34 cellular contexts compared by ENCODE assay signal in genomic region chr6:150260931-150261330, GRCh38.
"Had no signal": no experiment of that assay in that cellular context is flagged by ENCODE, and none has a peak within 500 bp of the region (broad histone marks: within the 10 kb centered on the region; RNA-seq: fewer than 3 reads in every experiment).

No MANE protein-coding gene starts in this region.

- H3K27me3 ChIP-seq: MG63 had no signal

- H3K9ac ChIP-seq: KMS-11 had no signal

- DNase-seq: Karpas-422, Kasumi-1, KG1, MG63, MM.1S, MV-4-11, NCI-H1048, NCI-H1092, NCI-H1092 treated with DMSO at 0.1 percent for 48 hours, NCI-H1105, NCI-H1105 treated with DMSO at 0.1 percent for 48 hours, NCI-H1417 treated with DMSO at 0.1 percent for 48 hours, NCI-H1436, NCI-H1436 treated with DMSO at 0.1 percent for 48 hours, NCI-H1694, NCI-H1694 treated with DMSO at 0.1 percent for 48 hours, NCI-H187, NCI-H187 treated with DMSO at 0.1 percent for 48 hours, NCI-H1930, NCI-H2029, NCI-H2029 treated with DMSO at 0.1 percent for 48 hours, NCI-H2081, NCI-H2081 treated with DMSO at 0.1 percent for 48 hours, NCI-H2107, NCI-H2171, NCI-H2171 treated with DMSO at 0.1 percent for 48 hours, NCI-H2227 treated with DMSO at 0.1 percent for 48 hours, NCI-H226, NCI-H345, NCI-H446, NCI-H446 treated with DMSO at 0.1 percent for 48 hours, NCI-H510A, NCI-H510A treated with DMSO at 0.1 percent for 48 hours had no signal

- H3K36me3 ChIP-seq: MG63 had no signal

- H3K4me3 ChIP-seq: MG63 had no signal

- H3K4me2 ChIP-seq: KMS-11 had no signal

- H3K27ac ChIP-seq: KMS-11 had no signal
